Comparison of ENCODE assay signal across 8 cellular contexts in the genomic region with DNA sequence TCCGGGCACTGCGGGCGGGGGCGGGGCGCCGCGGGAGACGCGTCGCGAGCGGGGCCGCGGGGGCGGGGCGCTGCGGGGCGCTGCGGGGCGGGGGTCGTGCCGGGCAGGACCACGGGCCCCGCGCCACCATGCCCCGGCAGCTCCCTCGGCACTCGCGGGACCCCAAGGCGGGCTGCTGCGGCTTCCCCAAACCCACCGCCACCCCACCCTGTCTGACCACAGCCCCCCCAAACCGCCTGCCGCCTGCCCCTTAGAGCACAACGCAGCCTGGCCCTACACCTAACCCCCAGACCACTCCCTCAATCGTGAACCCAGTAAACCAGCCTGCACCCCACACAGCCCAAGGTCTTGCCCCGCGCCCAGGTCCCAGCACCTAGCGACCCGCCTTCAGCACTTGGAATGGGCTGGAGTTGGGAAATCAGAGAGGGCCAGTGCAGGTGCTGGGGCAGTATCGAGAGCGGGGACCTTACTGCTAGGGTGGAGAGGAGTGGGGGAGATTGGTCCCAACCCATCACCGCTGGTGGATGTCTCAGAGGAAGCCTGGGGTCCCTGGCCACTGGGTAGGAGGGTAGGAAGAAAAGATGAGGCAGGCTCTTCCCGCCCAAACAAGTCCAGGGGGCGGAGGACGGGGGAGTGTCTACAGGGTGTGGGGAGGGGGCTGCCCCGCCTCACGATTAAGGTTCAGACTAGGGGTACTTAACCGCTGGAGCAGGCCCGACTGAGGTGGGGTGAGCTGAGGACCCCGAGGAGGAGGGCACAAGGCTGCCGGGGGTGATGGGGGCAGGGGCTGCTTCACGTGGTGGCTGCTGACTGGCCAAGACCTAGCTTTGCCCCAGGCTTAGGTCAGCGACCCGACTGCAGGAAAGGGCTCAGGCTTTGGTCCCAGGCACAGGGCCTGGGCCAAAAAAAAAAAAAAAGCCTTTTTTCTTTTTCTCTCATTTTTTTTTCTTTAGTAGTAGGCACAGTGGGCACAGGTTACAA. TPM values are rescaled to one million over a fixed set of nuclear protein-coding genes. Genes with fewer than 3 reads are reported as not detected.
DNase-seq lines count a peak whose midpoint lies in the region; ATAC-seq, FAIRE-seq and TF ChIP-seq lines count a peak whose summit lies in the region.

No MANE protein-coding gene starts in this region.

- H3K9me2 ChIP-seq in GM23338 (ENCODE audit: insufficient read depth) (no peaks in the 10 kb centered on the region), SU-DHL-6 (replicated peaks; ENCODE audit: insufficient read depth, low read length) (no peaks in the 10 kb centered on the region)

- H3K36me3 ChIP-seq in GM23338 (ENCODE audit: insufficient read depth) (peaks cover 5% of the 10 kb centered on the region; the same call in 1 of the 2 replicates), SU-DHL-6 (ENCODE audit: low read length) (no peaks in the 10 kb centered on the region)

- H4K20me1 ChIP-seq in GM23338 (replicated peaks; ENCODE audit: insufficient read depth) (peaks cover 5% of the 10 kb centered on the region), SU-DHL-6 (ENCODE audit: low read depth, low read length) (no peaks in the 10 kb centered on the region)

- H3K36me3 Mint-ChIP-seq in GM23338 (ENCODE audit: low read depth): peaks cover 25% of the 10 kb centered on the region
- peaks cover 8% of the 10 kb centered on the region for H3K36me3 Mint-ChIP-seq in natural killer cell treated with Interleukin-12 subunit alpha and Interleukin-12 subunit beta and Interleukin-15 and Interleukin-18, amount 100 ng/mL, for 72 hours

- H3K27ac Mint-ChIP-seq in GM23338: peak overlapping the region; percentile 99
- H3K27ac Mint-ChIP-seq in natural killer cell treated with Interleukin-12 subunit alpha and Interleukin-12 subunit beta and Interleukin-15 and Interleukin-18, amount 100 ng/mL, for 72 hours: peak overlapping the region; percentile 90 to 93

- H2AFZ ChIP-seq in GM23338 (peak overlapping the region; percentile 73), SU-DHL-6 (ENCODE audit: low read depth, low read length, severe bottlenecking) (peak overlapping the region; percentile 87)

- no peak for TF ChIP-seq POLR2A in GM12892 (IDR thresholded peaks at IDR 0.05; ENCODE audit: low read depth, low read length)

- no peak for FAIRE-seq in GM12892 (lab: Jason Lieb, UNC)

- H3K27me3 Mint-ChIP-seq in GM23338 (ENCODE audit: insufficient read depth, low read depth, poor library complexity): peaks cover 21% of the 10 kb centered on the region
- no peaks in the 10 kb centered on the region for H3K27me3 Mint-ChIP-seq in natural killer cell treated with Interleukin-12 subunit alpha and Interleukin-12 subunit beta and Interleukin-15 and Interleukin-18, amount 100 ng/mL, for 72 hours

- peak overlapping the region; percentile 93 for H3K4me2 ChIP-seq in GM23338
- peak overlapping the region; percentile 58 for H3K4me2 ChIP-seq in SU-DHL-6 (ENCODE audit: low read depth, low read length, poor library complexity, severe bottlenecking)

- peak; percentile 54 for DNase-seq in 8988T
- peak; percentile 89 for DNase-seq in GM23338 (ENCODE audit: low spot score)
- no peak for DNase-seq in epithelial cell of prostate (ENCODE audit: low read depth, low spot score)
- no peak for DNase-seq in natural killer cell treated with Interleukin-12 subunit alpha and Interleukin-12 subunit beta and Interleukin-15 and Interleukin-18, amount 100 ng/mL, for 72 hours (ENCODE audit: low spot score)
- DNase-seq in globus pallidus (ENCODE audit: low spot score): no peak
- DNase-seq in GM12892 (ENCODE audit: insufficient read length): no peak
- DNase-seq in EL: no peak

- peak overlapping the region; percentile 92 for H3K4me3 Mint-ChIP-seq in GM23338
- H3K4me3 Mint-ChIP-seq in natural killer cell treated with Interleukin-12 subunit alpha and Interleukin-12 subunit beta and Interleukin-15 and Interleukin-18, amount 100 ng/mL, for 72 hours: peak overlapping the region; percentile 85

- H3F3A ChIP-seq in GM23338 (replicated peaks; ENCODE audit: low read depth) (peaks cover 18% of the 10 kb centered on the region; the same call in 1 of the 2 replicates), SU-DHL-6 (ENCODE audit: insufficient read depth) (peaks cover 24% of the 10 kb centered on the region)

- peak overlapping the region; percentile 99 for H3K9ac ChIP-seq in SU-DHL-6 (ENCODE audit: low read length)

- TF ChIP-seq CTCF in GM23338 (conservative IDR thresholded peaks at IDR 0.05; ENCODE audit: low read depth in 2 of 2): no peak
- TF ChIP-seq CTCF in SU-DHL-6 (IDR thresholded peaks at IDR 0.05; ENCODE audit: insufficient read depth, low read length, poor library complexity, severe bottlenecking): no peak

- ATAC-seq in GM23338: peak; percentile 70
- peak; percentile 26 to 29 for ATAC-seq in natural killer cell treated with Interleukin-12 subunit alpha and Interleukin-12 subunit beta and Interleukin-15 and Interleukin-18, amount 100 ng/mL, for 72 hours

- H3K27me3 ChIP-seq in GM23338 (ENCODE audit: insufficient read depth): no peaks in the 10 kb centered on the region
- H3K27me3 ChIP-seq in SU-DHL-6 (ENCODE audit: low read length): no peaks in the 10 kb centered on the region

- no peaks in the 10 kb centered on the region for H3K9me3 ChIP-seq in SU-DHL-6 (ENCODE audit: insufficient read depth, low read length)

- H3K79me2 ChIP-seq in GM23338 (replicated peaks; ENCODE audit: insufficient read depth): peaks cover 12% of the 10 kb centered on the region; the same call in 1 of the 2 replicates
- peaks cover 13% of the 10 kb centered on the region for H3K79me2 ChIP-seq in SU-DHL-6 (ENCODE audit: insufficient read depth, low read length)

- H3K27ac ChIP-seq in GM23338 (ENCODE audit: low read depth) (peak overlapping the region; percentile 100), SU-DHL-6 (ENCODE audit: low read depth, low read length) (peak overlapping the region; percentile 73; the same call in 1 of the 2 replicates), epithelial cell of prostate (peak overlapping the region; percentile 76)

- peaks cover 25% of the 10 kb centered on the region for H3K4me1 ChIP-seq in GM23338 (ENCODE audit: insufficient read depth)

- H3K4me1 Mint-ChIP-seq in GM23338: peaks cover 41% of the 10 kb centered on the region
- H3K4me1 Mint-ChIP-seq in natural killer cell treated with Interleukin-12 subunit alpha and Interleukin-12 subunit beta and Interleukin-15 and Interleukin-18, amount 100 ng/mL, for 72 hours (ENCODE audit: low read depth in 2 of 2): peaks cover 54% of the 10 kb centered on the region in 2 donors

- peak overlapping the region; percentile 96 for H3K4me3 ChIP-seq in GM23338
- H3K4me3 ChIP-seq in SU-DHL-6 (ENCODE audit: insufficient read depth, low read length, poor library complexity, severe bottlenecking): peak overlapping the region; percentile 96

- no peaks in the 10 kb centered on the region for H3K9me3 Mint-ChIP-seq in GM23338
- H3K9me3 Mint-ChIP-seq in natural killer cell treated with Interleukin-12 subunit alpha and Interleukin-12 subunit beta and Interleukin-15 and Interleukin-18, amount 100 ng/mL, for 72 hours: no peaks in the 10 kb centered on the region

TF ChIP-seq in GM23338, 12 proteins besides CTCF, POLR2A, EP300 and RAD21:
- TF ChIP-seq EZH2phosphoT487 (IDR thresholded peaks at IDR 0.05; ENCODE audit: unreplicated experiment) (no peak), CREB1 (CRISPR knock-in tag; IDR thresholded peaks at IDR 0.05; ENCODE audit: low read depth) (peak; percentile 38; the same call in 1 of the 2 replicates), POLR2AphosphoS5 (IDR thresholded peaks at IDR 0.05; ENCODE audit: low read depth) (peak; percentile 84), ETS1 (IDR thresholded peaks at IDR 0.05) (peak; percentile 6; the same call in 1 of the 2 replicates)

RNA-seq across cellular contexts. Expression of gene VAMP2, which starts 0.5 kb away (rescaled TPM):
- total RNA-seq in GM23338 (2014; rRNA removed; shearing (Covaris generic)): 6.9 and 9.8 TPM in 2 replicates
- 25.4 and 32.3 TPM in 2 replicates for polyA plus RNA-seq in GM23338 (2016; fragmentation: Nextera tagmentation; extraction: Ambion mirVana)
- total RNA-seq in natural killer cell treated with Interleukin-12 subunit alpha and Interleukin-12 subunit beta and Interleukin-15 and Interleukin-18, amount 100 ng/mL, for 72 hours: 10 to 100 TPM; 54.6 to 73.0 TPM
- polyA plus RNA-seq in GM12892 (2012; ENCODE audit: missing spikeins): 32.1 TPM

RNA-seq across cellular contexts. Expression of gene PER1, which starts 11.1 kb away (rescaled TPM):
- 36.1 and 40.5 TPM in 2 replicates for total RNA-seq in GM23338 (2014; rRNA removed; shearing (Covaris generic))
- polyA plus RNA-seq in GM23338 (2016; fragmentation: Nextera tagmentation; extraction: Ambion mirVana): 12.2 and 12.4 TPM in 2 replicates
- total RNA-seq in natural killer cell treated with Interleukin-12 subunit alpha and Interleukin-12 subunit beta and Interleukin-15 and Interleukin-18, amount 100 ng/mL, for 72 hours: 10 to 100 TPM; 16.9 to 42.7 TPM
- 11.8 TPM for polyA plus RNA-seq in GM12892 (2012; ENCODE audit: missing spikeins)

RNA-seq across cellular contexts. Expression of gene TMEM107, which starts 12.9 kb away (rescaled TPM):
- 11.0 and 20.4 TPM in 2 replicates for total RNA-seq in GM23338 (2014; rRNA removed; shearing (Covaris generic))
- 10.8 and 16.3 TPM in 2 replicates for polyA plus RNA-seq in GM23338 (2016; fragmentation: Nextera tagmentation; extraction: Ambion mirVana)
- total RNA-seq in natural killer cell treated with Interleukin-12 subunit alpha and Interleukin-12 subunit beta and Interleukin-15 and Interleukin-18, amount 100 ng/mL, for 72 hours: 10 to 100 TPM; 31.5 to 43.5 TPM
- 22.7 TPM for polyA plus RNA-seq in GM12892 (2012; ENCODE audit: missing spikeins)

RNA-seq across cellular contexts. Expression of gene BORCS6, which starts 26.7 kb away (rescaled TPM):
- 3.9 and 7.1 TPM in 2 replicates for total RNA-seq in GM23338 (2014; rRNA removed; shearing (Covaris generic))
- polyA plus RNA-seq in GM23338 (2016; fragmentation: Nextera tagmentation; extraction: Ambion mirVana): 1.8 and 2.1 TPM in 2 replicates
- 10 to 100 TPM; 10.4 to 11.6 TPM for total RNA-seq in natural killer cell treated with Interleukin-12 subunit alpha and Interleukin-12 subunit beta and Interleukin-15 and Interleukin-18, amount 100 ng/mL, for 72 hours
- polyA plus RNA-seq in GM12892 (2012; ENCODE audit: missing spikeins): 2.0 TPM

RNA-seq across cellular contexts. Expression of gene HES7, which starts 39.4 kb away (rescaled TPM):
- total RNA-seq in GM23338 (2014; rRNA removed; shearing (Covaris generic)): 0.14 TPM in 1 of 2 replicates, not detected in the other
- polyA plus RNA-seq in GM23338 (2016; fragmentation: Nextera tagmentation; extraction: Ambion mirVana): 0.24 TPM in 1 of 2 replicates, not detected in the other
- total RNA-seq in natural killer cell treated with Interleukin-12 subunit alpha and Interleukin-12 subunit beta and Interleukin-15 and Interleukin-18, amount 100 ng/mL, for 72 hours: not detected
- 0.21 TPM for polyA plus RNA-seq in GM12892 (2012; ENCODE audit: missing spikeins)

Comparison
In these comparisons a context has a peak if more than half of its experiments do, and no peak if none do; other contexts are left out.
1. DNase-seq: peak in 8988T (single experiment) and GM23338 (single experiment); none in epithelial cell of prostate (single experiment), natural killer cell treated with Interleukin-12 subunit alpha and Interleukin-12 subunit beta and Interleukin-15 and Interleukin-18, amount 100 ng/mL, for 72 hours (single experiment), globus pallidus (single experiment), GM12892 (single experiment) and EL (single experiment).
2. Peak in every context shown above with its lines, with median percentiles within 50 percentile points of each other: H3K27ac ChIP-seq.